Comparison of ENCODE assay signal across 10 cellular contexts in genomic region chr6:89255417-89255816, GRCh38. TPM values are rescaled to one million over a fixed set of nuclear protein-coding genes. Genes with fewer than 3 reads are reported as not detected.
"Had no signal": no experiment of that assay in that cellular context is flagged by ENCODE, and none has a peak within 500 bp of the region (broad histone marks: within the 10 kb centered on the region; RNA-seq: fewer than 3 reads in every experiment).

No MANE protein-coding gene starts in this region.

- DNase-seq: GM23248, GOT3, H7, H9, HCEC 1CT, HFFc6 had no signal

- H3K27ac Mint-ChIP-seq: GM23338, H9, HFFc6 had no signal

- H2AFZ ChIP-seq: GM23248, GM23338 had no signal

- H3K4me3 ChIP-seq: GM23248, GM23338 had no signal

- H3K4me1 Mint-ChIP-seq: GM23338 had no signal

- ATAC-seq: GM23338, HCT116 had no signal

- H3K4me3 Mint-ChIP-seq: GM23338, H9, HFFc6 had no signal

- H3K9me3 Mint-ChIP-seq: GM23338, HFFc6 had no signal

- H3K27ac ChIP-seq: GM23248 had no signal

- H3K4me2 ChIP-seq: GM23338 had no signal

- H3K9ac ChIP-seq: GM23248 had no signal

RNA-seq across cellular contexts. Expression of gene GABRR1, which starts 38.3 kb away (rescaled TPM):
- total RNA-seq: GM23248, H4, HFFc6 had no signal

RNA-seq across cellular contexts. Expression of gene GABRR2, which starts 59.7 kb away (rescaled TPM):
- total RNA-seq: GM23248, GM23338, H1, H7, H9 had no signal
